ENCODE assay signal across 27 cellular contexts in genomic region chr2:296354-296753, GRCh38. TPM values are rescaled to one million over a fixed set of nuclear protein-coding genes. Genes with fewer than 3 reads are reported as not detected.
"Had no signal": no experiment of that assay in that cellular context is flagged by ENCODE, and none has a peak within 500 bp of the region (broad histone marks: within the 10 kb centered on the region; RNA-seq: fewer than 3 reads in every experiment).

No MANE protein-coding gene starts in this region.

- ATAC-seq: effector memory CD8-positive, alpha-beta T cell; esophagus mucosa; gastrocnemius medialis; heart right ventricle; left cardiac atrium; left lung; left ventricle myocardium superior; lower lobe of right lung had no signal

- H3K27ac ChIP-seq: colonic mucosa, epithelial cell of prostate, esophagus squamous epithelium, gastrocnemius medialis, heart right ventricle, left lung, lower lobe of right lung had no signal

- H3K9me3 Mint-ChIP-seq: dendritic cell treated with granulocyte-macrophage colony-stimulating factor and Interleukin-4, amounts not matched to agents 40 ng/mL and 50 ng/mL, for 4 days; effector memory CD8-positive, alpha-beta T cell had no signal

- H3K4me1 Mint-ChIP-seq: endodermal cell had no signal

- H3K4me3 ChIP-seq: colonic mucosa, esophagus squamous epithelium, gastrocnemius medialis, heart right ventricle, left lung, lower lobe of right lung had no signal

- DNase-seq: colonic mucosa; cortex of kidney; effector CD8-positive, alpha-beta T cell; effector memory CD8-positive, alpha-beta T cell; endodermal cell; erythroblast; esophagus squamous epithelium; foreskin fibroblast; foreskin melanocyte; gastrocnemius medialis; glutamatergic neuron; head of caudate nucleus; heart right ventricle; hippocampal formation; left cardiac atrium; left lung; left ventricle myocardium superior; lower lobe of right lung; mesenchymal stem cell; midbrain had no signal

- H3K9me3 ChIP-seq: colonic mucosa, gastrocnemius medialis, left lung, lower lobe of right lung had no signal

- H3K27ac Mint-ChIP-seq: dendritic cell treated with granulocyte-macrophage colony-stimulating factor and Interleukin-4, amounts not matched to agents 40 ng/mL and 50 ng/mL, for 4 days; effector memory CD8-positive, alpha-beta T cell; endodermal cell had no signal

- H3K4me3 Mint-ChIP-seq: dendritic cell treated with granulocyte-macrophage colony-stimulating factor and Interleukin-4, amounts not matched to agents 40 ng/mL and 50 ng/mL, for 4 days; effector memory CD8-positive, alpha-beta T cell; endodermal cell had no signal

- H3K36me3 ChIP-seq: colonic mucosa, esophagus squamous epithelium, gastrocnemius medialis, heart right ventricle, left lung, lower lobe of right lung had no signal

- H3K4me1 ChIP-seq: colonic mucosa, esophagus squamous epithelium, gastrocnemius medialis, heart right ventricle, left lung, lower lobe of right lung had no signal

- H3K27me3 ChIP-seq: colonic mucosa had no signal

RNA-seq across cellular contexts. Expression of gene ALKAL2, which starts 8.5 kb away (rescaled TPM):
- total RNA-seq: dermis microvascular lymphatic vessel endothelial cell, gastrocnemius medialis, lung microvascular endothelial cell, mononuclear cell had no signal
- polyA plus RNA-seq: keratinocyte had no signal
